Comparison of ENCODE assay signal across 8 cellular contexts in genomic region chr5:11719888-11720481, GRCh38.
A peak's percentile ranks its signal among the peaks of the same experiment; 100 is the strongest.
DNase-seq lines count a peak whose midpoint lies in the region; ATAC-seq and TF ChIP-seq lines count a peak whose summit lies in the region.

No MANE protein-coding gene starts in this region.

- peak in 1 of 2 donors; percentile 12 for TF ChIP-seq CTCF in left lung (IDR thresholded peaks at IDR 0.05)

- no peak overlapping the region for H3K27ac ChIP-seq in left lung

- no peaks in the 10 kb centered on the region for H3K9me3 ChIP-seq in left lung

- no peak overlapping the region for H3K4me3 ChIP-seq in left lung

- H3K36me3 ChIP-seq in left lung: no peaks in the 10 kb centered on the region

- intact Hi-C loops in left lung (cut with DNase I): no loop called here

- ATAC-seq in left lung: peak; percentile 54

- H3K4me1 ChIP-seq in left lung: no peaks in the 10 kb centered on the region

- CTCF ChIA-PET in HEK293T (lab: Yijun Ruan, JAX): no interaction called here

- H3K27me3 ChIP-seq in left lung: no peaks in the 10 kb centered on the region

- POLR2A ChIA-PET in HEK293T (lab: Yijun Ruan, JAX): no interaction called here

- peak; percentile 8 for DNase-seq in COLO668 (lab: John Stamatoyannopoulos, UW; ENCODE audit: unreplicated experiment)
- DNase-seq in HEK293T (ENCODE audit: extremely low spot score): peak; percentile 18
- DNase-seq in NCI-H2227 treated with DMSO at 0.1 percent for 48 hours (lab: John Stamatoyannopoulos, UW): peak; percentile 39
- peak; percentile 63 for DNase-seq in astrocyte of the hippocampus (ENCODE audit: low read depth, low spot score)
- no peak for DNase-seq in left lung
- DNase-seq in DMS114 treated with DMSO at 0.1 percent for 48 hours (lab: John Stamatoyannopoulos, UW; ENCODE audit: unreplicated experiment): no peak
- no peak for DNase-seq in T-helper 9 cell
- DNase-seq in NCI-H226: no peak

TF ChIP-seq in HEK293T, 16 proteins besides CTCF, POLR2A, EP300 and RAD21:
- TF ChIP-seq FOXK2 (IDR thresholded peaks at IDR 0.05) (no peak), SUZ12 (IDR thresholded peaks at IDR 0.05) (no peak), LEF1 (IDR thresholded peaks at IDR 0.05; ENCODE audit: borderline replicate concordance) (no peak), HDGF (IDR thresholded peaks at IDR 0.05; ENCODE audit: borderline replicate concordance) (no peak), L3MBTL2 (conservative IDR thresholded peaks at IDR 0.05) (no peak), TARDBP (IDR thresholded peaks at IDR 0.05) (no peak), ARNT (IDR thresholded peaks at IDR 0.05) (no peak), PKNOX1 (IDR thresholded peaks at IDR 0.05) (no peak), BHLHE40 (IDR thresholded peaks at IDR 0.05; ENCODE audit: borderline replicate concordance) (no peak), FOXM1 (IDR thresholded peaks at IDR 0.05; ENCODE audit: borderline replicate concordance) (no peak), SP1 (IDR thresholded peaks at IDR 0.05) (no peak)
TF ChIP-seq in HEK293T: peak in this region for 0.

Comparison
In these comparisons a context has a peak if more than half of its experiments do, and no peak if none do; other contexts are left out.
1. DNase-seq: peak in COLO668 (single experiment), HEK293T (single experiment), NCI-H2227 treated with DMSO at 0.1 percent for 48 hours (single experiment) and astrocyte of the hippocampus (single experiment); none in left lung (0 of 2), DMS114 treated with DMSO at 0.1 percent for 48 hours (single experiment), T-helper 9 cell (single experiment) and NCI-H226 (single experiment).